In genomic region chr6:85675030-85675819, GRCh38 we compare ENCODE assay signal across 7 cellular contexts. TPM values are rescaled to one million over a fixed set of nuclear protein-coding genes. Genes with fewer than 3 reads are reported as not detected.
DNase-seq lines count a peak whose midpoint lies in the region; ATAC-seq, FAIRE-seq and TF ChIP-seq lines count a peak whose summit lies in the region.

No MANE protein-coding gene starts in this region.

- no peaks in the 10 kb centered on the region for H3K27me3 ChIP-seq in GM23338 (ENCODE audit: insufficient read depth)
- no peaks in the 10 kb centered on the region for H3K27me3 ChIP-seq in skeletal muscle satellite cell (ENCODE audit: control insufficient read depth, insufficient read depth, low read length)

- H3K9me3 Mint-ChIP-seq in GM23338 = peaks cover 7% of the 10 kb centered on the region; the same call in 2 of the 3 replicates

- no peaks in the 10 kb centered on the region for H3K9me3 ChIP-seq in skeletal muscle satellite cell (replicated peaks; ENCODE audit: low read length)

- H3K4me2 ChIP-seq in GM23338 (peak overlapping the region; percentile 88), skeletal muscle satellite cell (ENCODE audit: low read length) (peak overlapping the region; percentile 88)

- H3K36me3 ChIP-seq in GM23338 (ENCODE audit: insufficient read depth) = peaks cover 38% of the 10 kb centered on the region
- H3K36me3 ChIP-seq in skeletal muscle satellite cell (ENCODE audit: insufficient read depth, low read length) = peaks cover 40% of the 10 kb centered on the region

- H3K4me1 Mint-ChIP-seq in GM23338 = peaks cover 40% of the 10 kb centered on the region

- no peaks in the 10 kb centered on the region for H3K9me2 ChIP-seq in GM23338 (ENCODE audit: insufficient read depth)

- TF ChIP-seq CTCF in GM23338 (conservative IDR thresholded peaks at IDR 0.05; ENCODE audit: low read depth in 2 of 2) (no peak), epithelial cell of proximal tubule (conservative IDR thresholded peaks at IDR 0.05; ENCODE audit: low read depth, low read length) (no peak), D721Med (IDR thresholded peaks at IDR 0.05; ENCODE audit: insufficient read depth, missing control alignments) (no peak)

- H3K27ac Mint-ChIP-seq in GM23338 = peak overlapping the region; percentile 92

- peaks cover 57% of the 10 kb centered on the region for H3F3A ChIP-seq in GM23338 (replicated peaks; ENCODE audit: low read depth)

- no peak for ATAC-seq in GM23338

- H4K20me1 ChIP-seq in GM23338 (replicated peaks; ENCODE audit: insufficient read depth) = peaks cover 34% of the 10 kb centered on the region

- H3K4me3 ChIP-seq in GM23338 = peak overlapping the region; percentile 86
- H3K4me3 ChIP-seq in epithelial cell of proximal tubule (ENCODE audit: low read depth, low read length) = peak overlapping the region; percentile 92
- peak overlapping the region; percentile 95 for H3K4me3 ChIP-seq in skeletal muscle satellite cell (ENCODE audit: low read length)

- intact Hi-C loops in posterior vena cava (cut with DNase I) = no loop called here

- peak overlapping the region; percentile 99 for H3K9ac ChIP-seq in skeletal muscle satellite cell (ENCODE audit: low read depth, low read length)

- peaks cover 25% of the 10 kb centered on the region for H3K27me3 Mint-ChIP-seq in GM23338 (ENCODE audit: insufficient read depth, low read depth, poor library complexity)

- H3K79me2 ChIP-seq in GM23338 (replicated peaks; ENCODE audit: insufficient read depth) = peaks cover 58% of the 10 kb centered on the region

- peak overlapping the region; percentile 81 for H3K27ac ChIP-seq in GM23338 (ENCODE audit: low read depth)

- peak overlapping the region; percentile 100 for H3K4me3 Mint-ChIP-seq in GM23338

- peaks cover 25% of the 10 kb centered on the region for H3K4me1 ChIP-seq in GM23338 (ENCODE audit: insufficient read depth)
- peaks cover 31% of the 10 kb centered on the region for H3K4me1 ChIP-seq in skeletal muscle satellite cell (ENCODE audit: control insufficient read depth, insufficient read depth, low read length)

- DNase-seq in GM23338 (ENCODE audit: low spot score) = peak; percentile 21
- peak; percentile 80 for DNase-seq in RPMI7951 (ENCODE audit: low read depth)
- DNase-seq in epithelial cell of proximal tubule (ENCODE audit: low read depth) = no peak
- DNase-seq in posterior vena cava (ENCODE audit: low spot score) = no peak
- DNase-seq in hippocampal formation (lab: John Stamatoyannopoulos, UW) = no peak
- no peak for DNase-seq in D721Med (ENCODE audit: insufficient read length, low spot score)

- FAIRE-seq in D721Med (lab: Jason Lieb, UNC) = no peak

- peaks cover 66% of the 10 kb centered on the region for H3K36me3 Mint-ChIP-seq in GM23338 (ENCODE audit: low read depth)

- H2AFZ ChIP-seq in GM23338 = no peak overlapping the region

TF ChIP-seq in GM23338, 12 proteins besides CTCF, POLR2A, EP300 and RAD21 (continues in another document):
- TF ChIP-seq ZNF462 (CRISPR knock-in tag; IDR thresholded peaks at IDR 0.05) (no peak), EZH2 (IDR thresholded peaks at IDR 0.05; ENCODE audit: low read depth, unreplicated experiment) (no peak), ETS1 (IDR thresholded peaks at IDR 0.05) (no peak), REST (IDR thresholded peaks at IDR 0.05; ENCODE audit: unreplicated experiment) (no peak)

RNA-seq across cellular contexts. Expression of gene SYNCRIP, which starts 32.5 kb away (rescaled TPM):
- 163 and 169 TPM in 2 replicates for total RNA-seq in GM23338 (2014; rRNA removed; shearing (Covaris generic))
- polyA plus RNA-seq in GM23338 (2016; fragmentation: Nextera tagmentation; extraction: Ambion mirVana) = 149 and 164 TPM in 2 replicates
- 74.5 and 80.5 TPM in 2 replicates for total RNA-seq in RPMI7951 (2014; rRNA removed; shearing (Covaris generic))
- total RNA-seq in epithelial cell of proximal tubule (59.3 and 95.1 TPM in 2 replicates), posterior vena cava (100 to 1,000 TPM; 113 to 147 TPM)
- total RNA-seq in skeletal muscle satellite cell (2012; rRNA removed) = 68.8 and 76.6 TPM in 2 replicates

Comparison
In these comparisons a context has a peak if more than half of its experiments do, and no peak if none do; other contexts are left out.
1. DNase-seq: peak in GM23338 (single experiment) and RPMI7951 (single experiment); none in epithelial cell of proximal tubule (single experiment), posterior vena cava (single experiment), hippocampal formation (0 of 2) and D721Med (single experiment).
2. Peak in every context shown above with its lines, with median percentiles within 50 percentile points of each other: H3K4me3 ChIP-seq.